ENCODE assay signal across 35 cellular contexts in the genomic region with DNA sequence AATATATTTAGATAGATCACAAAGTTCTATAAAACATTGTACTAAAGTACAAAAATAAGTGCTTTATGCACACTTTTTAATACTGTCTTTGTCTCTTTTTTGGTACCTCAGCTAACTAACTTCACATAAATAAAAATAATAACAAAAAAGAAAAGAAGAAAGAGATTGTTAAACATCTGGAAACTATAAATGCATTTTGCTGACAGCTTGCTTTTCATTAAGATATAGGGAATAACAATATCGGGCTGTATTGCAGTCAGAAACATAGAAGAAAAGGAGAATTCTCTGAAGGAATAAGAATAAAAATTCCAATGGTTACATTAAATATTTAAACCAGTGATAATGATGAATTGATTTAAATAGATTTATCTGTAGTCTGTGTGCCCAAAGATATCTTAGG.
"Had no signal": no experiment of that assay in that cellular context is flagged by ENCODE, and none has a peak within 500 bp of the region (broad histone marks: within the 10 kb centered on the region; RNA-seq: fewer than 3 reads in every experiment).

No MANE protein-coding gene starts in this region.

- H3K27ac ChIP-seq: KMS-11 had no signal

- H3K36me3 ChIP-seq: MG63 had no signal

- H3K4me3 ChIP-seq: MG63 had no signal

- H3K9me3 ChIP-seq: MG63 had no signal

- H3K9ac ChIP-seq: KMS-11 had no signal

- H3K4me2 ChIP-seq: KMS-11 had no signal

- DNase-seq: Karpas-422, Kasumi-1, MG63, MM.1S, MV-4-11, NCI-H1048, NCI-H1092, NCI-H1092 treated with DMSO at 0.1 percent for 48 hours, NCI-H1105, NCI-H1105 treated with DMSO at 0.1 percent for 48 hours, NCI-H1417, NCI-H1417 treated with DMSO at 0.1 percent for 48 hours, NCI-H1436, NCI-H1436 treated with DMSO at 0.1 percent for 48 hours, NCI-H146, NCI-H1694, NCI-H1694 treated with DMSO at 0.1 percent for 48 hours, NCI-H187, NCI-H187 treated with DMSO at 0.1 percent for 48 hours, NCI-H1930, NCI-H2029, NCI-H2029 treated with DMSO at 0.1 percent for 48 hours, NCI-H2081, NCI-H2081 treated with DMSO at 0.1 percent for 48 hours, NCI-H2107, NCI-H2171, NCI-H2171 treated with DMSO at 0.1 percent for 48 hours, NCI-H2227 treated with DMSO at 0.1 percent for 48 hours, NCI-H226, NCI-H345, NCI-H446, NCI-H446 treated with DMSO at 0.1 percent for 48 hours, NCI-H510A, NCI-H510A treated with DMSO at 0.1 percent for 48 hours had no signal

- H3K27me3 ChIP-seq: MG63 had no signal
